8 cellular contexts compared by ENCODE assay signal in the genomic region with DNA sequence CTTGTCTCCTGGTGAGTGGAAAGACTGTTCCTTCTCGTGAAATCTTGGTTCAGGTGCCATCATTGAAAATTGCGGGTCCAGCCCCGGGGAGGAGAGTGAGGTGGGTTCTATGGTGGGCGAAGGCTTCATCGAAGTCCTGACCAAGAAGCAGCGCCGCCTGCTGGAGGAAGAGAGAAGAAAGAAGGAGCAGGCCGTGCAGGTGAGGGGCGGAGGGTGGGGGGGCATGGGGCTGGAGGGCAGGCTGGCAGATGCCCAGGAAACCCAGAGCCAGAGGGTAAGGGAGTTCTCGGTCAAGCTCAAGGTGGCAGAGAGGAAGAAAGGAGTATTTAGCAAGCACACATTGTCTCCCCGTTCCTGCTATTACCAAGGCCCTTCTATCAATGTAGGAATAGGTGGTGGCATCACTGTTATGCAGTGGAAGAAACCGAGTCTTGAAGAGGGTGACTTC.
A peak's percentile ranks its signal among the peaks of the same experiment; 100 is the strongest.
DNase-seq lines count a peak whose midpoint lies in the region; ATAC-seq, FAIRE-seq and TF ChIP-seq lines count a peak whose summit lies in the region.

No MANE protein-coding gene starts in this region.

- ATAC-seq in HG03108 (IDR thresholded peaks at IDR 0.05; ENCODE audit: unreplicated experiment): no peak

- TF ChIP-seq CTCF in LNCaP clone FGC (IDR thresholded peaks at IDR 0.05; ENCODE audit: control insufficient read depth, extremely low read depth, insufficient read depth) (peak; percentile 70), nephron (IDR thresholded peaks at IDR 0.05; ENCODE audit: unreplicated experiment in 3 of 3) (peak; percentile 48 to 61 (median 55))

- H3K9me3 Mint-ChIP-seq in nephron: no peaks in the 10 kb centered on the region

- peaks cover 73% of the 10 kb centered on the region for H3K36me3 Mint-ChIP-seq in nephron (ENCODE audit: low read depth)

- FAIRE-seq in urothelium cell line (lab: Jason Lieb, UNC): no peak

- no peaks in the 10 kb centered on the region for H3K27me3 Mint-ChIP-seq in nephron (ENCODE audit: low read depth)

- no peaks in the 10 kb centered on the region for H3K4me1 Mint-ChIP-seq in nephron

- H3K4me3 ChIP-seq in LNCaP clone FGC (ENCODE audit: low read depth, low read length): no peak overlapping the region

- H3K27ac Mint-ChIP-seq in nephron: no peak overlapping the region

- no peak overlapping the region for H3K4me3 Mint-ChIP-seq in nephron

- peak; percentile 80 for DNase-seq in D341Med (ENCODE audit: low spot score)
- no peak for DNase-seq in LNCaP clone FGC (ENCODE audit: low read depth)
- peak; percentile 66 for DNase-seq in activated CD4-positive, alpha-beta T cell treated with anti-CD3 and anti-CD28 coated beads, Interleukin-2, amount 50 U/mL, for 1 hour
- peak; percentile 56 for DNase-seq in effector CD4-positive, alpha-beta T cell
- DNase-seq in urothelium cell line (ENCODE audit: low spot score): peak; percentile 50
- no peak for DNase-seq in Ammon's horn (ENCODE audit: low spot score)

Comparison
In these comparisons a context has a peak if more than half of its experiments do, and no peak if none do; other contexts are left out.
1. DNase-seq: peak in D341Med (single experiment), activated CD4-positive, alpha-beta T cell treated with anti-CD3 and anti-CD28 coated beads, Interleukin-2, amount 50 U/mL, for 1 hour (single experiment), effector CD4-positive, alpha-beta T cell (single experiment) and urothelium cell line (single experiment); none in LNCaP clone FGC (single experiment) and Ammon's horn (single experiment).